ENCODE assay signal across 1 cellular context in genomic region chr17:46889519-46889918, GRCh38.
A peak's percentile ranks its signal among the peaks of the same experiment; 100 is the strongest.
TF ChIP-seq lines count a peak whose summit lies in the region.

No MANE protein-coding gene starts in this region.

TF ChIP-seq in HepG2, 621 proteins besides CTCF, POLR2A, EP300 and RAD21 (continues in another document):
- TF ChIP-seq HOXA9 (CRISPR knock-in tag; IDR thresholded peaks at IDR 0.05; ENCODE audit: borderline replicate concordance) (no peak), LRRFIP1 (CRISPR knock-in tag; conservative IDR thresholded peaks at IDR 0.05) (no peak), SCMH1 (CRISPR knock-in tag; IDR thresholded peaks at IDR 0.05; ENCODE audit: borderline replicate concordance) (no peak), RARA (CRISPR knock-in tag; IDR thresholded peaks at IDR 0.05) (peak; percentile 66), NR2F1 (CRISPR knock-in tag; IDR thresholded peaks at IDR 0.05) (0 out of 4 replicates have a peak, but pooled peaks of 1 of the 2 experiments have one; percentile 18), GATAD2A (CRISPR knock-in tag; IDR thresholded peaks at IDR 0.05) (peak; percentile 57), ZNF496 (CRISPR knock-in tag; IDR thresholded peaks at IDR 0.05; ENCODE audit: insufficient replicate concordance) (no peak), ZNF335 (CRISPR knock-in tag; IDR thresholded peaks at IDR 0.05) (0 out of 2 replicates have a peak, but pooled peaks have one; percentile 37), ZBTB37 (CRISPR knock-in tag; IDR thresholded peaks at IDR 0.05) (no peak), SAFB2 (CRISPR knock-in tag; IDR thresholded peaks at IDR 0.05; ENCODE audit: borderline replicate concordance, low read depth) (no peak), ZNF781 (CRISPR knock-in tag; IDR thresholded peaks at IDR 0.05; ENCODE audit: borderline replicate concordance, not compliant biosample characterization) (no peak), ARID5B (CRISPR knock-in tag; IDR thresholded peaks at IDR 0.05) (peak; percentile 39; the same call in 1 of the 2 replicates), ZNF280B (CRISPR knock-in tag; IDR thresholded peaks at IDR 0.05; ENCODE audit: borderline replicate concordance) (no peak), ZNF317 (CRISPR knock-in tag; IDR thresholded peaks at IDR 0.05) (no peak), ZNF737 (CRISPR knock-in tag; IDR thresholded peaks at IDR 0.05; ENCODE audit: borderline replicate concordance) (no peak), ZNF646 (CRISPR knock-in tag; IDR thresholded peaks at IDR 0.05) (no peak), ZNF572 (CRISPR knock-in tag; IDR thresholded peaks at IDR 0.05) (no peak), SSRP1 (CRISPR knock-in tag; IDR thresholded peaks at IDR 0.05) (no peak), ZBTB7B (CRISPR knock-in tag; IDR thresholded peaks at IDR 0.05) (0 out of 2 replicates have a peak, but pooled peaks have one; percentile 20), RXRB (CRISPR knock-in tag; IDR thresholded peaks at IDR 0.05; ENCODE audit: borderline replicate concordance) (no peak), SOX5 (CRISPR knock-in tag; IDR thresholded peaks at IDR 0.05; ENCODE audit: borderline replicate concordance) (0 out of 2 replicates have a peak, but pooled peaks have one; percentile 8), HNF1A (IDR thresholded peaks at IDR 0.05; ENCODE audit: low read depth) (no peak), HNF1A (CRISPR knock-in tag; IDR thresholded peaks at IDR 0.05; ENCODE audit: borderline replicate concordance) (no peak), HNF4A (CRISPR knock-in tag; IDR thresholded peaks at IDR 0.05) (peak; percentile 38; the same call in 1 of the 2 replicates), BCL6 (CRISPR knock-in tag; IDR thresholded peaks at IDR 0.05) (peak; percentile 82), ZBTB44 (CRISPR knock-in tag; IDR thresholded peaks at IDR 0.05) (no peak), NCOR1 (IDR thresholded peaks at IDR 0.05; ENCODE audit: borderline replicate concordance, low read length) (no peak), GPBP1L1 (CRISPR knock-in tag; IDR thresholded peaks at IDR 0.05) (no peak)
